3 cellular contexts compared by ENCODE assay signal in the genomic region with DNA sequence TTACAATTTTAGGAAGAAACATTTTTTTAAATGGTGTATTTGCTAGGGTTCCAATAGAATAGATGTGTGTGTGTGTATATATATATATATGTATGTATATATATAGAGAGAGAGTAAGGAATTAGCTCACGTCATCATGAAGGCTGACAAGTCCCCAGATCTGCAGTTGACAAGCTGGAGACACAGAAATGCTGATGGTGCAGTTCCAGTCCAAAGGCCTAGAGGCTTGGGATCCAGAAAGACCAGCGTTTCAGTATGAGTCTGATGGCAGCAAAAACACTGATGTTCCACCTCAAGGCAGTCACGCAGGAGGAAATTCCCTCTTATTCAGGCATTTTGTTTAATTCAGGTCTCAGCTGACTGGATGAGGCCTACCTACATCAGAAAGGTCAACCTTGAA.
TF ChIP-seq lines count a peak whose summit lies in the region.

No MANE protein-coding gene starts in this region.

TF ChIP-seq in IMR-90, 13 proteins besides CTCF, POLR2A, EP300 and RAD21:
- TF ChIP-seq CHD1 (IDR thresholded peaks at IDR 0.05; ENCODE audit: low read depth, low read length) (no peak), MAFK (IDR thresholded peaks at IDR 0.05; ENCODE audit: low read depth, low read length) (peak; percentile 64)

TF ChIP-seq in H1, 55 proteins besides CTCF, POLR2A, EP300 and RAD21:
- TF ChIP-seq BACH1 (IDR thresholded peaks at IDR 0.05; ENCODE audit: low read length) (no peak), MAFK (IDR thresholded peaks at IDR 0.05; ENCODE audit: low read depth, low read length) (peak; percentile 49; the same call in 1 of the 2 replicates)

TF ChIP-seq in SK-N-SH, 30 proteins besides CTCF, POLR2A, EP300 and RAD21:
- TF ChIP-seq GATA2 (CRISPR knock-in tag; IDR thresholded peaks at IDR 0.05) = no peak
- no peak for TF ChIP-seq NFIC (IDR thresholded peaks at IDR 0.05; ENCODE audit: borderline replicate concordance)
- TF ChIP-seq TEAD4 (IDR thresholded peaks at IDR 0.05; ENCODE audit: borderline replicate concordance, insufficient read depth) = no peak
- TF ChIP-seq RCOR1 (IDR thresholded peaks at IDR 0.05; ENCODE audit: low read length) = no peak
- TF ChIP-seq, protein P1, sequence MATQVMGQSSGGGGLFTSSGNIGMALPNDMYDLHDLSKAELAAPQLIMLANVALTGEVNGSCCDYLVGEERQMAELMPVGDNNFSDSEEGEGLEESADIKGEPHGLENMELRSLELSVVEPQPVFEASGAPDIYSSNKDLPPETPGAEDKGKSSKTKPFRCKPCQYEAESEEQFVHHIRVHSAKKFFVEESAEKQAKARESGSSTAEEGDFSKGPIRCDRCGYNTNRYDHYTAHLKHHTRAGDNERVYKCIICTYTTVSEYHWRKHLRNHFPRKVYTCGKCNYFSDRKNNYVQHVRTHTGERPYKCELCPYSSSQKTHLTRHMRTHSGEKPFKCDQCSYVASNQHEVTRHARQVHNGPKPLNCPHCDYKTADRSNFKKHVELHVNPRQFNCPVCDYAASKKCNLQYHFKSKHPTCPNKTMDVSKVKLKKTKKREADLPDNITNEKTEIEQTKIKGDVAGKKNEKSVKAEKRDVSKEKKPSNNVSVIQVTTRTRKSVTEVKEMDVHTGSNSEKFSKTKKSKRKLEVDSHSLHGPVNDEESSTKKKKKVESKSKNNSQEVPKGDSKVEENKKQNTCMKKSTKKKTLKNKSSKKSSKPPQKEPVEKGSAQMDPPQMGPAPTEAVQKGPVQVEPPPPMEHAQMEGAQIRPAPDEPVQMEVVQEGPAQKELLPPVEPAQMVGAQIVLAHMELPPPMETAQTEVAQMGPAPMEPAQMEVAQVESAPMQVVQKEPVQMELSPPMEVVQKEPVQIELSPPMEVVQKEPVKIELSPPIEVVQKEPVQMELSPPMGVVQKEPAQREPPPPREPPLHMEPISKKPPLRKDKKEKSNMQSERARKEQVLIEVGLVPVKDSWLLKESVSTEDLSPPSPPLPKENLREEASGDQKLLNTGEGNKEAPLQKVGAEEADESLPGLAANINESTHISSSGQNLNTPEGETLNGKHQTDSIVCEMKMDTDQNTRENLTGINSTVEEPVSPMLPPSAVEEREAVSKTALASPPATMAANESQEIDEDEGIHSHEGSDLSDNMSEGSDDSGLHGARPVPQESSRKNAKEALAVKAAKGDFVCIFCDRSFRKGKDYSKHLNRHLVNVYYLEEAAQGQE (IDR thresholded peaks at IDR 0.05; ENCODE audit: low read depth, low read length) = no peak
- TF ChIP-seq, protein P2, sequence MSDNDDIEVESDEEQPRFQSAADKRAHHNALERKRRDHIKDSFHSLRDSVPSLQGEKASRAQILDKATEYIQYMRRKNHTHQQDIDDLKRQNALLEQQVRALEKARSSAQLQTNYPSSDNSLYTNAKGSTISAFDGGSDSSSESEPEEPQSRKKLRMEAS (IDR thresholded peaks at IDR 0.05; ENCODE audit: low read depth) = no peak
- TF ChIP-seq CHD2 (IDR thresholded peaks at IDR 0.05; ENCODE audit: low read length, partially characterized antibody) = no peak
- TF ChIP-seq, protein P3, sequence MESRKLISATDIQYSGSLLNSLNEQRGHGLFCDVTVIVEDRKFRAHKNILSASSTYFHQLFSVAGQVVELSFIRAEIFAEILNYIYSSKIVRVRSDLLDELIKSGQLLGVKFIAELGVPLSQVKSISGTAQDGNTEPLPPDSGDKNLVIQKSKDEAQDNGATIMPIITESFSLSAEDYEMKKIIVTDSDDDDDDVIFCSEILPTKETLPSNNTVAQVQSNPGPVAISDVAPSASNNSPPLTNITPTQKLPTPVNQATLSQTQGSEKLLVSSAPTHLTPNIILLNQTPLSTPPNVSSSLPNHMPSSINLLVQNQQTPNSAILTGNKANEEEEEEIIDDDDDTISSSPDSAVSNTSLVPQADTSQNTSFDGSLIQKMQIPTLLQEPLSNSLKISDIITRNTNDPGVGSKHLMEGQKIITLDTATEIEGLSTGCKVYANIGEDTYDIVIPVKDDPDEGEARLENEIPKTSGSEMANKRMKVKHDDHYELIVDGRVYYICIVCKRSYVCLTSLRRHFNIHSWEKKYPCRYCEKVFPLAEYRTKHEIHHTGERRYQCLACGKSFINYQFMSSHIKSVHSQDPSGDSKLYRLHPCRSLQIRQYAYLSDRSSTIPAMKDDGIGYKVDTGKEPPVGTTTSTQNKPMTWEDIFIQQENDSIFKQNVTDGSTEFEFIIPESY (IDR thresholded peaks at IDR 0.05; ENCODE audit: borderline replicate concordance, low read depth) = no peak
- TF ChIP-seq RFX5 (IDR thresholded peaks at IDR 0.05; ENCODE audit: low read length) = no peak
- TF ChIP-seq, protein P4, sequence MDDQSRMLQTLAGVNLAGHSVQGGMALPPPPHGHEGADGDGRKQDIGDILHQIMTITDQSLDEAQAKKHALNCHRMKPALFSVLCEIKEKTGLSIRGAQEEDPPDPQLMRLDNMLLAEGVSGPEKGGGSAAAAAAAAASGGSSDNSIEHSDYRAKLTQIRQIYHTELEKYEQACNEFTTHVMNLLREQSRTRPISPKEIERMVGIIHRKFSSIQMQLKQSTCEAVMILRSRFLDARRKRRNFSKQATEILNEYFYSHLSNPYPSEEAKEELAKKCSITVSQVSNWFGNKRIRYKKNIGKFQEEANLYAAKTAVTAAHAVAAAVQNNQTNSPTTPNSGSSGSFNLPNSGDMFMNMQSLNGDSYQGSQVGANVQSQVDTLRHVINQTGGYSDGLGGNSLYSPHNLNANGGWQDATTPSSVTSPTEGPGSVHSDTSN (IDR thresholded peaks at IDR 0.05) = no peak
- TF ChIP-seq, protein P5, sequence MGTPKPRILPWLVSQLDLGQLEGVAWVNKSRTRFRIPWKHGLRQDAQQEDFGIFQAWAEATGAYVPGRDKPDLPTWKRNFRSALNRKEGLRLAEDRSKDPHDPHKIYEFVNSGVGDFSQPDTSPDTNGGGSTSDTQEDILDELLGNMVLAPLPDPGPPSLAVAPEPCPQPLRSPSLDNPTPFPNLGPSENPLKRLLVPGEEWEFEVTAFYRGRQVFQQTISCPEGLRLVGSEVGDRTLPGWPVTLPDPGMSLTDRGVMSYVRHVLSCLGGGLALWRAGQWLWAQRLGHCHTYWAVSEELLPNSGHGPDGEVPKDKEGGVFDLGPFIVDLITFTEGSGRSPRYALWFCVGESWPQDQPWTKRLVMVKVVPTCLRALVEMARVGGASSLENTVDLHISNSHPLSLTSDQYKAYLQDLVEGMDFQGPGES (IDR thresholded peaks at IDR 0.05; ENCODE audit: low read depth, low read length) = no peak
- no peak for TF ChIP-seq TAF1 (IDR thresholded peaks at IDR 0.05; ENCODE audit: borderline replicate concordance, low read depth, low read length)
- TF ChIP-seq, protein P6, sequence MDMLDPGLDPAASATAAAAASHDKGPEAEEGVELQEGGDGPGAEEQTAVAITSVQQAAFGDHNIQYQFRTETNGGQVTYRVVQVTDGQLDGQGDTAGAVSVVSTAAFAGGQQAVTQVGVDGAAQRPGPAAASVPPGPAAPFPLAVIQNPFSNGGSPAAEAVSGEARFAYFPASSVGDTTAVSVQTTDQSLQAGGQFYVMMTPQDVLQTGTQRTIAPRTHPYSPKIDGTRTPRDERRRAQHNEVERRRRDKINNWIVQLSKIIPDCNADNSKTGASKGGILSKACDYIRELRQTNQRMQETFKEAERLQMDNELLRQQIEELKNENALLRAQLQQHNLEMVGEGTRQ (IDR thresholded peaks at IDR 0.05; ENCODE audit: borderline replicate concordance, low read depth, low read length) = no peak
- TF ChIP-seq POLR2AphosphoS5 (IDR thresholded peaks at IDR 0.05; ENCODE audit: low read depth, low read length) = no peak
- no peak for TF ChIP-seq YY1 (IDR thresholded peaks at IDR 0.05; ENCODE audit: low read depth)
- TF ChIP-seq FOSL2 (IDR thresholded peaks at IDR 0.05; ENCODE audit: borderline replicate concordance, low read depth) = no peak
- TF ChIP-seq, protein P7, sequence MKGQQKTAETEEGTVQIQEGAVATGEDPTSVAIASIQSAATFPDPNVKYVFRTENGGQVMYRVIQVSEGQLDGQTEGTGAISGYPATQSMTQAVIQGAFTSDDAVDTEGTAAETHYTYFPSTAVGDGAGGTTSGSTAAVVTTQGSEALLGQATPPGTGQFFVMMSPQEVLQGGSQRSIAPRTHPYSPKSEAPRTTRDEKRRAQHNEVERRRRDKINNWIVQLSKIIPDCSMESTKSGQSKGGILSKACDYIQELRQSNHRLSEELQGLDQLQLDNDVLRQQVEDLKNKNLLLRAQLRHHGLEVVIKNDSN (IDR thresholded peaks at IDR 0.05; ENCODE audit: borderline replicate concordance, low read depth) = no peak
